8 cellular contexts compared by ENCODE assay signal in genomic region chr1:55213885-55214213, GRCh38. TPM values are rescaled to one million over a fixed set of nuclear protein-coding genes. Genes with fewer than 3 reads are reported as not detected.
DNase-seq lines count a peak whose midpoint lies in the region; ATAC-seq, FAIRE-seq and TF ChIP-seq lines count a peak whose summit lies in the region.

No MANE protein-coding gene starts in this region.

- POLR2A ChIA-PET in AG04449 (lab: Yijun Ruan, JAX): no interaction called here

- peaks cover 30% of the 10 kb centered on the region for H3K4me1 ChIP-seq in KMS-11 (ENCODE audit: low read depth, poor library complexity, severe bottlenecking)
- H3K4me1 ChIP-seq in body of pancreas: peaks cover 49% of the 10 kb centered on the region
- H3K4me1 ChIP-seq in mesodermal cell (ENCODE audit: control insufficient read depth, insufficient read depth, low read length, poor library complexity, severe bottlenecking): peaks cover 28% of the 10 kb centered on the region

- no peak overlapping the region for H3K27ac ChIP-seq in KMS-11
- H3K27ac ChIP-seq in body of pancreas: peak overlapping the region; percentile 45 to 94 (median 92)
- peak overlapping the region; percentile 91 for H3K27ac ChIP-seq in mesodermal cell (ENCODE audit: low read depth, low read length, severe bottlenecking)

- FAIRE-seq in urothelium cell line (lab: Jason Lieb, UNC) (no peak), RCC 7860 (lab: Jason Lieb, UNC) (no peak)

- H3K4me3 ChIP-seq in AG04449 (ENCODE audit: low read depth, low read length) (peak overlapping the region; percentile 90), KMS-11 (IDR thresholded peaks at IDR 0.05; ENCODE audit: insufficient read depth, low read depth, low read length) (peak overlapping the region; percentile 50), body of pancreas (peak overlapping the region; percentile 9 to 51), mesodermal cell (ENCODE audit: extremely low read depth, insufficient read depth, low read length, poor library complexity, severe bottlenecking) (peak overlapping the region; percentile 74)

- no peak for DNase-seq in AG04449 (ENCODE audit: low read depth, low spot score)
- DNase-seq in body of pancreas: no peak
- peak; percentile 5 for DNase-seq in urothelium cell line (ENCODE audit: low spot score)
- no peak for DNase-seq in NCI-H1105 (lab: John Stamatoyannopoulos, UW)
- no peak for DNase-seq in RCC 7860 (ENCODE audit: low spot score)
- no peak for DNase-seq in DMS153 treated with DMSO at 0.1 percent for 48 hours (lab: John Stamatoyannopoulos, UW; ENCODE audit: unreplicated experiment)

- H3K36me3 ChIP-seq in KMS-11 (ENCODE audit: insufficient read depth): no peaks in the 10 kb centered on the region
- H3K36me3 ChIP-seq in body of pancreas (replicated peaks in 1 of 2; ENCODE audit: insufficient read depth in 1 of 2, low read depth in 2 of 2): no peaks in the 10 kb centered on the region
- no peaks in the 10 kb centered on the region for H3K36me3 ChIP-seq in mesodermal cell (ENCODE audit: control insufficient read depth, insufficient read depth, low read length)

- WGBS in body of pancreas, 2 donors: 8 to 10% methylated on average over 8 of the region's 8 CpGs
- WGBS in mesodermal cell (ENCODE audit: insufficient coverage in 2 of 2), 2 experiments: 1 to 6% methylated on average over 8 of the region's 8 CpGs

- no peak for TF ChIP-seq POLR2A in body of pancreas (IDR thresholded peaks at IDR 0.05)

- intact Hi-C loops in body of pancreas (cut with DNase I): no loop called here

- no peak overlapping the region for H3K9ac ChIP-seq in KMS-11

- H3K27me3 ChIP-seq in KMS-11 (ENCODE audit: insufficient read depth, low read depth) (no peaks in the 10 kb centered on the region), body of pancreas (no peaks in the 10 kb centered on the region)

- CTCF ChIA-PET in AG04449 (lab: Yijun Ruan, JAX): interaction anchor here (1.2 kb wide), 2 partner anchors 10 to 71 kb away, joined by 3 to 9 read pairs; no protein-coding TSS in a partner anchor

- no peaks in the 10 kb centered on the region for H4K20me1 ChIP-seq in KMS-11 (ENCODE audit: insufficient read depth)

- no peak for ATAC-seq in body of pancreas

- H3K79me2 ChIP-seq in KMS-11 (ENCODE audit: insufficient read depth, low read depth): peaks cover 19% of the 10 kb centered on the region; the same call in 1 of the 2 replicates

- H3K9me3 ChIP-seq in body of pancreas (no peaks in the 10 kb centered on the region), mesodermal cell (ENCODE audit: control insufficient read depth, low read length) (no peaks in the 10 kb centered on the region)

- H3K4me2 ChIP-seq in KMS-11: peak overlapping the region; percentile 45

- H2AFZ ChIP-seq in KMS-11 (ENCODE audit: low read depth): no peak overlapping the region

- TF ChIP-seq CTCF in AG04449 (IDR thresholded peaks at IDR 0.05; ENCODE audit: insufficient read depth, low read length, missing control alignments) (no peak), KMS-11 (conservative IDR thresholded peaks at IDR 0.05; ENCODE audit: low read depth, low read length) (no peak), body of pancreas (IDR thresholded peaks at IDR 0.05) (no peak)

RNA-seq across cellular contexts. Expression of gene USP24, which starts 1.3 kb away (rescaled TPM):
- 10 to 100 TPM; 28.3 to 68.6 TPM for total RNA-seq in body of pancreas
- 20.2 TPM for polyA plus RNA-seq in mesodermal cell (2013, experiment 1 of 2)
- 18.5 TPM for polyA plus RNA-seq in mesodermal cell (2013, experiment 2 of 2)

Comparison
In these comparisons a context has a peak if more than half of its experiments do, and no peak if none do; other contexts are left out.
1. H3K4me3 ChIP-seq: peak in every context shown above with its lines; median percentile 90 in AG04449; 74 in mesodermal cell; 50 in KMS-11; 30 in body of pancreas.